ENCODE assay signal across 8 cellular contexts in genomic region chr14:52552063-52552988, GRCh38. TPM values are rescaled to one million over a fixed set of nuclear protein-coding genes. Genes with fewer than 3 reads are reported as not detected.
A peak's percentile ranks its signal among the peaks of the same experiment; 100 is the strongest.
DNase-seq lines count a peak whose midpoint lies in the region; ATAC-seq and TF ChIP-seq lines count a peak whose summit lies in the region.

Gene GPR137C (plus strand): TSS chr14:52552836. CDS start chr14:52553148, 312 bp downstream.
Gene TXNDC16 (minus strand): TSS chr14:52552505. CDS start chr14:52543557, 8,948 bp downstream.

- no peaks in the 10 kb centered on the region for H3K36me3 ChIP-seq in IMR-90 (ENCODE audit: control insufficient read depth, insufficient read depth, low read length)
- H3K36me3 ChIP-seq in OCI-LY7 (ENCODE audit: insufficient read depth, low read length): peaks cover 20% of the 10 kb centered on the region

- ATAC-seq in GM21529 (IDR thresholded peaks at IDR 0.05; ENCODE audit: unreplicated experiment) (peak; percentile 95), IMR-90 (ENCODE audit: low read depth) (peak; percentile 99)

- peak within 1 kb of the TSS in 1 of 2 experiments; percentile 23; a peak in 1 of 4 replicates for H4K8ac ChIP-seq in IMR-90 (ENCODE audit: low read depth in 2 of 2, low read length in 2 of 2)

- no peaks in the 10 kb centered on the region for H3K9me2 ChIP-seq in OCI-LY7 (ENCODE audit: insufficient read depth, low read length)

- POLR2A ChIA-PET in IMR-90 (lab: Charles Lee; ENCODE audit: unreplicated experiment) (interaction anchor here (0.5 to 0.6 kb wide), 2 partner anchors 236 to 560 kb away, joined by 5 to 13 read pairs; no protein-coding TSS in a partner anchor), OCI-LY7 (lab: Charles Lee) (interaction anchor here (0.5 to 1.9 kb wide), 13 partner anchors 9 to 1732 kb away, joined by 3 to 23 read pairs (median 3); partner anchors contain the start of gene TMX1)

- DNase-seq in DMS114 treated with DMSO at 0.1 percent for 48 hours (lab: John Stamatoyannopoulos, UW; ENCODE audit: unreplicated experiment): peak; percentile 96
- DNase-seq in IMR-90: peak; percentile 99
- peak; percentile 100 for DNase-seq in OCI-LY7 (ENCODE audit: low spot score)
- DNase-seq in activated T-cell treated with anti-CD3 and anti-CD28 coated beads for 4 hours: peak; percentile 99
- peak; percentile 100 for DNase-seq in epithelial cell of esophagus (ENCODE audit: low read depth)
- DNase-seq in middle frontal gyrus (ENCODE audit: extremely low spot score, low spot score): peak; percentile 99
- DNase-seq in stimulated activated CD8-positive, alpha-beta memory T cell treated with anti-CD3 and anti-CD28 coated beads, Interleukin-2, amount 100 ng/mL, for 1 hour (ENCODE audit: low read depth in 2 of 2): peak; percentile 98 to 99

- H3K27ac ChIP-seq in IMR-90 (ENCODE audit: insufficient read depth, low read length) (no peak within 1 kb of the TSS; the same call in 1 of the 2 replicates), OCI-LY7 (ENCODE audit: low read depth, low read length, poor library complexity, severe bottlenecking) (peak within 1 kb of the TSS; percentile 84)

- H4K20me1 ChIP-seq in IMR-90 (ENCODE audit: insufficient read depth, low read length) (no peaks in the 10 kb centered on the region), OCI-LY7 (ENCODE audit: insufficient read depth, low read length) (0 out of 2 replicates have a peak, but pooled peaks cover 6% of the 10 kb centered on the region)

- H3K9me3 ChIP-seq in IMR-90 (ENCODE audit: control insufficient read depth, insufficient read depth, low read length): no peaks in the 10 kb centered on the region
- no peaks in the 10 kb centered on the region; the same call in 1 of the 2 replicates for H3K9me3 ChIP-seq in OCI-LY7 (ENCODE audit: low read length)

- no peak within 1 kb of the TSS for H4K91ac ChIP-seq in IMR-90 (ENCODE audit: insufficient read depth, low read depth, low read length)

- H2BK20ac ChIP-seq in IMR-90 (ENCODE audit: low read depth, low read length): no peak within 1 kb of the TSS

- H3K56ac ChIP-seq in IMR-90 (ENCODE audit: extremely low read depth, insufficient read depth, low read length): no peak within 1 kb of the TSS

- H3K4me1 ChIP-seq in IMR-90 (ENCODE audit: control insufficient read depth, insufficient read depth, low read length) (no peaks in the 10 kb centered on the region), OCI-LY7 (ENCODE audit: insufficient read depth, low read length, poor library complexity, severe bottlenecking) (peaks cover 41% of the 10 kb centered on the region)

- no peaks in the 10 kb centered on the region; the same call in 1 of the 2 replicates for H3K9me1 ChIP-seq in IMR-90 (ENCODE audit: insufficient read depth, low read length)

- H2BK120ac ChIP-seq in IMR-90 (ENCODE audit: low read depth, low read length): no peak within 1 kb of the TSS

- peak within 1 kb of the TSS; percentile 61 for H3K23ac ChIP-seq in IMR-90 (ENCODE audit: low read depth, low read length)

- peaks cover 48% of the 10 kb centered on the region for H3K79me2 ChIP-seq in OCI-LY7 (ENCODE audit: insufficient read depth, low read depth, low read length)

- H3K4ac ChIP-seq in IMR-90 (ENCODE audit: low read depth, low read length): no peak within 1 kb of the TSS

- BruUV-seq in IMR-90 (replicated peaks; lab: Mats Ljungman, UMichigan): no TSS peak
- BruUV-seq in OCI-LY7 (replicated peaks; lab: Mats Ljungman, UMichigan): TSS peak; percentile 70

- peak; percentile 32; the same call in 1 of the 2 replicates for TF ChIP-seq POLR2A in IMR-90 (IDR thresholded peaks at IDR 0.05; ENCODE audit: low read depth, low read length)

- dilution Hi-C loops in IMR-90 (cut with HindIII; ENCODE audit: low sequenced_read_pairs, unreplicated experiment): no loop called here

- no peak within 1 kb of the TSS for H3K18ac ChIP-seq in IMR-90 (ENCODE audit: low read depth, low read length)

- peaks cover 0 to 13% of the 10 kb centered on the region in 2 experiments; a peak in 2 of 4 replicates for H3K79me1 ChIP-seq in IMR-90 (ENCODE audit: low read depth in 1 of 2, low read length in 2 of 2)

- 0 out of 2 replicates have a peak within 1 kb of the TSS, but pooled peaks have one; percentile 39 for H3K14ac ChIP-seq in IMR-90 (replicated peaks; ENCODE audit: low read depth, low read length)

- H4K5ac ChIP-seq in IMR-90 (ENCODE audit: low read depth, low read length): no peak within 1 kb of the TSS

- peak within 1 kb of the TSS; percentile 58 for H3K4me3 ChIP-seq in IMR-90 (ENCODE audit: insufficient read depth, low read depth, low read length)
- H3K4me3 ChIP-seq in OCI-LY7 (ENCODE audit: low read depth, low read length, poor library complexity, severe bottlenecking): peak within 1 kb of the TSS; percentile 99
- H3K4me3 ChIP-seq in epithelial cell of esophagus (ENCODE audit: low read length): peak within 1 kb of the TSS; percentile 76

- H2BK5ac ChIP-seq in IMR-90 (ENCODE audit: low read depth, low read length, poor library complexity, severe bottlenecking): no peak within 1 kb of the TSS

- no peak for TF ChIP-seq RAD21 in IMR-90 (IDR thresholded peaks at IDR 0.05; ENCODE audit: low read length)

- no peaks in the 10 kb centered on the region for H3K27me3 ChIP-seq in IMR-90 (ENCODE audit: control insufficient read depth, insufficient read depth, low read length)

- TF ChIP-seq CTCF in IMR-90 (conservative IDR thresholded peaks at IDR 0.05; ENCODE audit: low read depth, low read length): no peak
- no peak for TF ChIP-seq CTCF in OCI-LY7 (conservative IDR thresholded peaks at IDR 0.05; ENCODE audit: low read length)
- no peak for TF ChIP-seq CTCF in epithelial cell of esophagus (IDR thresholded peaks at IDR 0.05; ENCODE audit: insufficient read depth, low read depth, low read length, missing control alignments)

- H2BK15ac ChIP-seq in IMR-90 (ENCODE audit: low read depth, low read length): no peak within 1 kb of the TSS; the same call in 2 of the 3 replicates

- CTCF ChIA-PET in IMR-90 (lab: Yijun Ruan, JAX): interaction anchor here (0.8 to 1.6 kb wide), 3 partner anchors 14 to 26 kb away, joined by 3 read pairs; no protein-coding TSS in a partner anchor
- CTCF ChIA-PET in OCI-LY7 (lab: Charles Lee; ENCODE audit: unreplicated experiment): interaction anchor here (1.1 kb wide), 1 partner anchor 190 kb away, joined by 5 read pairs; no protein-coding TSS in a partner anchor

- no peak within 1 kb of the TSS for H2AK5ac ChIP-seq in IMR-90 (ENCODE audit: low read depth, low read length)

- H3K4me2 ChIP-seq in IMR-90 (ENCODE audit: low read depth, low read length) (peak within 1 kb of the TSS; percentile 96), OCI-LY7 (ENCODE audit: low read length) (peak within 1 kb of the TSS; percentile 95)

- in situ Hi-C loops in IMR-90 (cut with MboI; ENCODE audit: low sequenced_read_pairs): no loop called here

- H2AFZ ChIP-seq in IMR-90 (replicated peaks; ENCODE audit: low read length, poor library complexity): peak within 1 kb of the TSS; percentile 96
- peak within 1 kb of the TSS; percentile 63 for H2AFZ ChIP-seq in OCI-LY7 (ENCODE audit: low read length)

- intact Hi-C loops in IMR-90 (cut with micrococcal nuclease): loop anchor here (5.0 kb wide), 1 partner anchor 235 kb away; no protein-coding TSS in a partner anchor
- intact Hi-C loops in OCI-LY7 (cut with micrococcal nuclease; ENCODE audit: unreplicated experiment): loop anchor here (2.0 to 5.0 kb wide), 6 partner anchors 142 to 1310 kb away; partner anchors contain the start of genes ERO1A, GNPNAT1, PSMC6 and STYX

- WGBS in IMR-90 (ENCODE audit: extremely low coverage in 2 of 2, insufficient read length in 1 of 2), 2 experiments: 0% methylated on average over 18 of the region's 81 CpGs; no CpG with 5 or more reads in 1 of the 2 experiments

- peak within 1 kb of the TSS; percentile 48 for H2AK9ac ChIP-seq in IMR-90 (replicated peaks; ENCODE audit: low read depth, low read length, poor library complexity)

- peak within 1 kb of the TSS; percentile 66 for H3K9ac ChIP-seq in IMR-90 (ENCODE audit: low read depth, low read length)

TF ChIP-seq in IMR-90, 13 proteins besides CTCF, POLR2A, EP300 and RAD21:
- TF ChIP-seq RFX5 (IDR thresholded peaks at IDR 0.05; ENCODE audit: low read depth, low read length) (no peak), BHLHE40 (IDR thresholded peaks at IDR 0.05; ENCODE audit: low read depth, low read length) (peak; percentile 51; the same call in 1 of the 2 replicates), MXI1 (IDR thresholded peaks at IDR 0.05; ENCODE audit: borderline replicate concordance, low read depth, low read length) (peak; percentile 68), MAZ (IDR thresholded peaks at IDR 0.05; ENCODE audit: borderline replicate concordance, low read depth, low read length) (peak; percentile 25; the same call in 1 of the 2 replicates), CEBPB (IDR thresholded peaks at IDR 0.05; ENCODE audit: low read depth, low read length) (no peak), SMC3 (IDR thresholded peaks at IDR 0.05; ENCODE audit: low read depth, low read length) (no peak), FOS (IDR thresholded peaks at IDR 0.05; ENCODE audit: low read depth, low read length) (peak; percentile 64)
- TF ChIP-seq, protein P1, sequence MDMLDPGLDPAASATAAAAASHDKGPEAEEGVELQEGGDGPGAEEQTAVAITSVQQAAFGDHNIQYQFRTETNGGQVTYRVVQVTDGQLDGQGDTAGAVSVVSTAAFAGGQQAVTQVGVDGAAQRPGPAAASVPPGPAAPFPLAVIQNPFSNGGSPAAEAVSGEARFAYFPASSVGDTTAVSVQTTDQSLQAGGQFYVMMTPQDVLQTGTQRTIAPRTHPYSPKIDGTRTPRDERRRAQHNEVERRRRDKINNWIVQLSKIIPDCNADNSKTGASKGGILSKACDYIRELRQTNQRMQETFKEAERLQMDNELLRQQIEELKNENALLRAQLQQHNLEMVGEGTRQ (IDR thresholded peaks at IDR 0.05; ENCODE audit: low read depth, low read length): peak; percentile 70; the same call in 1 of the 2 replicates

RNA-seq across cellular contexts. Expression of gene GPR137C, which starts in this region (rescaled TPM):
- total RNA-seq in IMR-90 (2012; rRNA removed): 0.72 and 1.4 TPM in 2 replicates
- polyA plus RNA-seq in IMR-90 (2012; rRNA removed): 0.77 and 0.91 TPM in 2 replicates
- 0.04 and 0.11 TPM in 2 replicates for polyA plus RNA-seq in IMR-90 (2012; cell fraction: cytosol; rRNA removed)
- polyA plus RNA-seq in IMR-90 (2012; cell fraction: nucleus; rRNA removed; ENCODE audit: low replicate concordance): 0.21 and 2.3 TPM in 2 replicates
- 1.1 TPM in 2 replicates for total RNA-seq in OCI-LY7 (2014; rRNA removed; shearing (Covaris generic))
- 3.2 and 3.9 TPM in 2 replicates for total RNA-seq in OCI-LY7 (2022)

RNA-seq across cellular contexts. Expression of gene TXNDC16, which starts in this region (rescaled TPM):
- total RNA-seq in IMR-90 (2012; rRNA removed) (1.4 and 1.9 TPM in 2 replicates), OCI-LY7 (2022) (26.5 and 27.5 TPM in 2 replicates)
- polyA plus RNA-seq in IMR-90 (2012; rRNA removed): 1.1 and 1.4 TPM in 2 replicates
- 0.21 and 0.22 TPM in 2 replicates for polyA plus RNA-seq in IMR-90 (2012; cell fraction: cytosol; rRNA removed)
- polyA plus RNA-seq in IMR-90 (2012; cell fraction: nucleus; rRNA removed; ENCODE audit: low replicate concordance): 0.09 and 1.2 TPM in 2 replicates
- total RNA-seq in OCI-LY7 (2014; rRNA removed; shearing (Covaris generic)): 13.8 and 21.6 TPM in 2 replicates
